11 cellular contexts compared by ENCODE assay signal in genomic region chr5:132238901-132239500, GRCh38. TPM values are rescaled to one million over a fixed set of nuclear protein-coding genes. Genes with fewer than 3 reads are reported as not detected.
DNase-seq lines count a peak whose midpoint lies in the region; ATAC-seq and TF ChIP-seq lines count a peak whose summit lies in the region.
"Had no signal": no experiment of that assay in that cellular context is flagged by ENCODE, and none has a peak within 500 bp of the region (broad histone marks: within the 10 kb centered on the region; RNA-seq: fewer than 3 reads in every experiment).

No MANE protein-coding gene starts in this region.

- H3K4me3 ChIP-seq in Peyer's patch (no peak overlapping the region), tibial artery (no peak overlapping the region)
- H3K4me3 ChIP-seq: BLaER1 treated with 17β-estradiol and CSF1 and Interleukin-3, amounts not matched to agents 10 nM and 100 nM; GM23338 had no signal

- H3K27me3 ChIP-seq in Peyer's patch: no peaks in the 10 kb centered on the region
- H3K27me3 ChIP-seq in tibial artery: no peaks in the 10 kb centered on the region
- H3K27me3 ChIP-seq: BLaER1 treated with 17β-estradiol and CSF1 and Interleukin-3, amounts not matched to agents 10 nM and 100 nM had no signal

- H3K36me3 Mint-ChIP-seq in CD14-positive monocyte: no peaks in the 10 kb centered on the region

- no peak for TF ChIP-seq CTCF in CD14-positive monocyte (IDR thresholded peaks at IDR 0.05)
- no peak for TF ChIP-seq CTCF in Peyer's patch (IDR thresholded peaks at IDR 0.05)
- no peak for TF ChIP-seq CTCF in tibial artery (IDR thresholded peaks at IDR 0.05)

- no peaks in the 10 kb centered on the region for H3K4me1 Mint-ChIP-seq in CD14-positive monocyte
- H3K4me1 Mint-ChIP-seq: CD8-positive, alpha-beta memory T cell; GM23338 had no signal

- intact Hi-C loops in CD14-positive monocyte (cut with micrococcal nuclease) (no loop called here), tibial artery (cut with DNase I; ENCODE audit: low total_unique reads) (loop anchor here (2.0 kb wide), 1 partner anchor 44 kb away; no protein-coding TSS in a partner anchor)

- ATAC-seq in GM19395 (IDR thresholded peaks at IDR 0.05; ENCODE audit: unreplicated experiment): no peak

- TF ChIP-seq POLR2A in Peyer's patch (IDR thresholded peaks at IDR 0.05): no peak

- H3K9me3 Mint-ChIP-seq in CD14-positive monocyte: peaks cover 5 to 16% (median 12%) of the 10 kb centered on the region in 7 donors

- no peak overlapping the region for H3K4me3 Mint-ChIP-seq in CD14-positive monocyte
- H3K4me3 Mint-ChIP-seq: CD8-positive, alpha-beta memory T cell; GM23338 had no signal

- H3K27ac Mint-ChIP-seq in CD14-positive monocyte: no peak overlapping the region
- H3K27ac Mint-ChIP-seq: GM23338 had no signal

- peak; percentile 33 for DNase-seq in CD14-positive monocyte (ENCODE audit: low spot score)
- peak in 2 of 3 donors; percentile 15 to 29 for DNase-seq in Peyer's patch
- peak; percentile 14 for DNase-seq in islet precursor cell
- peak; percentile 14 to 43 for DNase-seq in tibial artery
- no peak for DNase-seq in anterior cingulate cortex (lab: John Stamatoyannopoulos, UW)
- DNase-seq in NCI-H187 treated with DMSO at 0.1 percent for 48 hours (lab: John Stamatoyannopoulos, UW): no peak
- DNase-seq: SIG-M5 had no signal

- H3K27ac ChIP-seq in Peyer's patch (no peak overlapping the region), tibial artery (no peak overlapping the region)
- H3K27ac ChIP-seq: BLaER1 treated with 17β-estradiol and CSF1 and Interleukin-3, amounts not matched to agents 10 nM and 100 nM had no signal

- no peaks in the 10 kb centered on the region for H3K4me1 ChIP-seq in Peyer's patch
- H3K4me1 ChIP-seq in tibial artery: no peaks in the 10 kb centered on the region

- H3K27me3 Mint-ChIP-seq in CD14-positive monocyte (ENCODE audit: low read depth in 3 of 3): peaks cover 0 to 5% (median 3%) of the 10 kb centered on the region in 3 donors

- H3K36me3 ChIP-seq in Peyer's patch (no peaks in the 10 kb centered on the region), tibial artery (no peaks in the 10 kb centered on the region)
- H3K36me3 ChIP-seq: BLaER1 treated with 17β-estradiol and CSF1 and Interleukin-3, amounts not matched to agents 10 nM and 100 nM had no signal

- H3K9me3 ChIP-seq in Peyer's patch: no peaks in the 10 kb centered on the region
- peaks cover 0 to 4% (median 4%) of the 10 kb centered on the region in 3 donors for H3K9me3 ChIP-seq in tibial artery

RNA-seq across cellular contexts. Expression of gene P4HA2, which starts 11.3 kb away (rescaled TPM):
- polyA plus RNA-seq in CD14-positive monocyte: under 1 TPM; 0.45 to 0.99 TPM
- total RNA-seq in Peyer's patch: 10 to 100 TPM; 21.5 to 81.4 (median 51.2) TPM
- polyA plus RNA-seq: CD8-positive, alpha-beta memory T cell had no signal

RNA-seq across cellular contexts. Expression of gene PDLIM4, which starts 18.5 kb away (rescaled TPM):
- polyA plus RNA-seq in CD14-positive monocyte: not detected
- 10 to 100 TPM in 3 of 4 donors, 1 to 10 TPM in 1; 4.6 to 27.2 (median 18.5) TPM for total RNA-seq in Peyer's patch
- polyA plus RNA-seq: CD8-positive, alpha-beta memory T cell had no signal

RNA-seq across cellular contexts. Expression of gene SLC22A4, which starts 55.2 kb away (rescaled TPM):
- polyA plus RNA-seq in CD14-positive monocyte: 10 to 100 TPM; 12.2 to 13.0 TPM
- total RNA-seq in Peyer's patch: 10 to 100 TPM in 3 of 4 donors, not detected in 1; 25.5 to 56.6 (median 37.3) TPM

Comparison
In these comparisons a context has a peak if more than half of its experiments do, and no peak if none do; other contexts are left out.
1. DNase-seq: peak in CD14-positive monocyte (single experiment), Peyer's patch (2 of 3), islet precursor cell (single experiment) and tibial artery (2 of 2); none in anterior cingulate cortex (0 of 58) and NCI-H187 treated with DMSO at 0.1 percent for 48 hours (single experiment).